ENCODE assay signal across 7 cellular contexts in genomic region chr9:72923077-72923476, GRCh38. TPM values are rescaled to one million over a fixed set of nuclear protein-coding genes. Genes with fewer than 3 reads are reported as not detected.
"Had no signal": no experiment of that assay in that cellular context is flagged by ENCODE, and none has a peak within 500 bp of the region (broad histone marks: within the 10 kb centered on the region; RNA-seq: fewer than 3 reads in every experiment).

No MANE protein-coding gene starts in this region.

- H3K4me3 ChIP-seq: K562 had no signal

- H3K27ac ChIP-seq: KMS-11 had no signal

- ATAC-seq: HepG2, K562 had no signal

- H3K9ac ChIP-seq: KMS-11 had no signal

- DNase-seq: IMR-90, KBM-7, KG1 had no signal

- H3K4me2 ChIP-seq: KMS-11 had no signal

- FAIRE-seq: HepG2, HTR-8/SVneo, K562 had no signal

RNA-seq across cellular contexts. Expression of gene ALDH1A1, which starts 29.8 kb away (rescaled TPM):
- total RNA-seq: IMR-90 had no signal
- polyA plus RNA-seq: IMR-90 had no signal
